In genomic region chr3:124960205-124960604, GRCh38 we compare ENCODE assay signal across 1 cellular context.
TF ChIP-seq lines count a peak whose summit lies in the region.

No MANE protein-coding gene starts in this region.

TF ChIP-seq in WTC11, 78 proteins besides CTCF, POLR2A, EP300 and RAD21 (continued from another document):
- no peak for TF ChIP-seq ZNF423 (CRISPR knock-in tag; IDR thresholded peaks at IDR 0.05)
- TF ChIP-seq HMGA2 (CRISPR knock-in tag; IDR thresholded peaks at IDR 0.05), result no peak
- no peak for TF ChIP-seq JAZF1 (CRISPR knock-in tag; IDR thresholded peaks at IDR 0.05)
- TF ChIP-seq ZNF416 (CRISPR knock-in tag; IDR thresholded peaks at IDR 0.05), result no peak
- TF ChIP-seq NR1H2 (CRISPR knock-in tag; IDR thresholded peaks at IDR 0.05), result no peak
- no peak for TF ChIP-seq HMGXB4 (CRISPR knock-in tag; IDR thresholded peaks at IDR 0.05)
- TF ChIP-seq ZNF532 (CRISPR knock-in tag; IDR thresholded peaks at IDR 0.05; ENCODE audit: borderline replicate concordance), result no peak
